In genomic region chr2:99403524-99403923, GRCh38 we compare ENCODE assay signal across 1 cellular context.
TF ChIP-seq lines count a peak whose summit lies in the region.

No MANE protein-coding gene starts in this region.

TF ChIP-seq in WTC11, 78 proteins besides CTCF, POLR2A, EP300 and RAD21 (continued from another document):
- TF ChIP-seq, protein P1, sequence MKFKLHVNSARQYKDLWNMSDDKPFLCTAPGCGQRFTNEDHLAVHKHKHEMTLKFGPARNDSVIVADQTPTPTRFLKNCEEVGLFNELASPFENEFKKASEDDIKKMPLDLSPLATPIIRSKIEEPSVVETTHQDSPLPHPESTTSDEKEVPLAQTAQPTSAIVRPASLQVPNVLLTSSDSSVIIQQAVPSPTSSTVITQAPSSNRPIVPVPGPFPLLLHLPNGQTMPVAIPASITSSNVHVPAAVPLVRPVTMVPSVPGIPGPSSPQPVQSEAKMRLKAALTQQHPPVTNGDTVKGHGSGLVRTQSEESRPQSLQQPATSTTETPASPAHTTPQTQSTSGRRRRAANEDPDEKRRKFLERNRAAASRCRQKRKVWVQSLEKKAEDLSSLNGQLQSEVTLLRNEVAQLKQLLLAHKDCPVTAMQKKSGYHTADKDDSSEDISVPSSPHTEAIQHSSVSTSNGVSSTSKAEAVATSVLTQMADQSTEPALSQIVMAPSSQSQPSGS (CRISPR knock-in tag; IDR thresholded peaks at IDR 0.05; ENCODE audit: borderline replicate concordance, low read depth), result no peak
